Comparison of ENCODE assay signal across 22 cellular contexts in genomic region chr2:86010083-86010482, GRCh38.
DNase-seq lines count a peak whose midpoint lies in the region; ATAC-seq and TF ChIP-seq lines count a peak whose summit lies in the region.
"Had no signal": no experiment of that assay in that cellular context is flagged by ENCODE, and none has a peak within 500 bp of the region (broad histone marks: within the 10 kb centered on the region; RNA-seq: fewer than 3 reads in every experiment).

No MANE protein-coding gene starts in this region.

- H3K9me3 ChIP-seq in RWPE2 (ENCODE audit: severe bottlenecking) (peaks cover 6% of the 10 kb centered on the region), GM23248 (ENCODE audit: low read depth) (peaks cover 4% of the 10 kb centered on the region)
- H3K9me3 ChIP-seq: BE2C had no signal

- ATAC-seq in RWPE2 (ENCODE audit: low read depth) (peak; percentile 58; the same call in 1 of the 3 replicates), GM21360 (IDR thresholded peaks at IDR 0.05; ENCODE audit: unreplicated experiment) (no peak)
- ATAC-seq: GM12878 had no signal

- no peaks in the 10 kb centered on the region for H3K36me3 ChIP-seq in RWPE2 (ENCODE audit: low read depth)
- no peaks in the 10 kb centered on the region; the same call in 1 of the 2 replicates for H3K36me3 ChIP-seq in GM23248 (ENCODE audit: low read depth)
- H3K36me3 ChIP-seq: BE2C, BLaER1 had no signal

- no peaks in the 10 kb centered on the region for H3K9me2 ChIP-seq in GM23248 (ENCODE audit: insufficient read depth)

- no peak overlapping the region for H3K4me2 ChIP-seq in GM23248 (ENCODE audit: unreplicated experiment)
- H3K4me2 ChIP-seq: BLaER1 had no signal

- no peak overlapping the region for H2AFZ ChIP-seq in GM23248

- H3K4me1 ChIP-seq in RWPE2 (ENCODE audit: insufficient read depth, poor library complexity, severe bottlenecking) (no peaks in the 10 kb centered on the region), GM23248 (ENCODE audit: insufficient read depth) (no peaks in the 10 kb centered on the region)
- H3K4me1 ChIP-seq: BE2C had no signal

- H3K9ac ChIP-seq in GM23248 = no peak overlapping the region
- H3K9ac ChIP-seq: BLaER1 had no signal

- H3F3A ChIP-seq in GM23248 (ENCODE audit: insufficient read depth) = no peaks in the 10 kb centered on the region

- H3K4me3 ChIP-seq in RWPE2 (ENCODE audit: severe bottlenecking) = no peak overlapping the region
- no peak overlapping the region for H3K4me3 ChIP-seq in epithelial cell of esophagus (ENCODE audit: low read length)
- no peak overlapping the region for H3K4me3 ChIP-seq in GM23248
- H3K4me3 ChIP-seq: BLaER1, GM12878 had no signal

- H4K20me1 ChIP-seq in GM23248 (ENCODE audit: insufficient read depth) = no peaks in the 10 kb centered on the region
- H4K20me1 ChIP-seq: BLaER1 had no signal

- H3K79me2 ChIP-seq in GM23248 (ENCODE audit: insufficient read depth) = no peaks in the 10 kb centered on the region

- no peaks in the 10 kb centered on the region for H3K27me3 ChIP-seq in RWPE2 (ENCODE audit: insufficient read depth, poor library complexity, severe bottlenecking)
- H3K27me3 ChIP-seq in GM23248 (replicated peaks; ENCODE audit: insufficient read depth) = no peaks in the 10 kb centered on the region
- H3K27me3 ChIP-seq: BE2C, BLaER1 had no signal

- no peak overlapping the region for H3K27ac ChIP-seq in RWPE2 (ENCODE audit: poor library complexity, severe bottlenecking)
- H3K27ac ChIP-seq in GM23248 = no peak overlapping the region
- H3K27ac ChIP-seq: BLaER1 had no signal

- in situ Hi-C loops in GM23248 (cut with MboI) = no loop called here

- DNase-seq in RWPE2 (ENCODE audit: low spot score) = no peak
- peak; percentile 45 for DNase-seq in epithelial cell of esophagus (ENCODE audit: low read depth)
- no peak for DNase-seq in GM23248
- no peak for DNase-seq in mesenteric fat pad (ENCODE audit: low spot score)
- DNase-seq: 8988T; ACHN; BE2C; C1 segment of cervical spinal cord; CD4-positive, alpha-beta memory T cell; CD4-positive, CD25-positive, alpha-beta regulatory T cell; CD8-positive, alpha-beta memory T cell; COR-L47; DMS 273 treated with DMSO at 0.1 percent for 48 hours; DMS153; DMS53; DMS79; DND-41; EL; GDM1 had no signal

- no peak for TF ChIP-seq CTCF in RWPE2 (IDR thresholded peaks at IDR 0.05; ENCODE audit: poor library complexity, severe bottlenecking)
- TF ChIP-seq CTCF in epithelial cell of esophagus (IDR thresholded peaks at IDR 0.05; ENCODE audit: insufficient read depth, low read depth, low read length, missing control alignments) = no peak
